In the genomic region with DNA sequence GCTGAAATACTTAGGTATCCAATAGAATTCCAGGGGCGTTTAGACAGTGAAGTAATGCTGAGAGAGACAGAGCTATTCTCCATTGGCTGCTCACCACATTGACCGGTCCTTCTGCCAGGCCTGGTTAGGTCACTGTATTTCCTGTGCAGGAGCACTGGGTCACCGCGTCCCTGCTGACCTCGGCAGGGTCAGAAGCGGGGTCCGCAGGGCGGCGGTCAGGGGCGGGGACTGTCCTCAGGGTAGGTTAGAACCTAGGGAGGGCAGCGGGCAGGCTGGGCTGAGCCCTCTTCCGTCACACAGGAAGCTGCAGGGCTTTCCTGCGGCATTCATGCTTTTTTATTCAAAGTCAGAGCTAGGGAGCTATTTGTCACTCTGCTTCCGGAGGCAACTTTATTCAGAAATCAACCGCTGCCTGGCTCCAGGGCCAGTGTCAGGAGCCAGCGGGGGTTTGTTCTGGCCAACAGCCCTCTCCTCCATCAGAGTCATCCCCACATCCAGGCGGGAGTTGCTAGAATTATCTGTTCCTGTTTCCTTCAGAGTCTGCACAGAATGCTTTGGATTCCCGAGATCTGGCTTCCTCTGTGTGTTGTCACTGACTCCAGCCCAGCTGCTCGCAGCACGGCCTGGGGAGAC, we compare ENCODE assay signal across 10 cellular contexts.
DNase-seq lines count a peak whose midpoint lies in the region; ATAC-seq and TF ChIP-seq lines count a peak whose summit lies in the region.
"Had no signal": no experiment of that assay in that cellular context is flagged by ENCODE, and none has a peak within 500 bp of the region (broad histone marks: within the 10 kb centered on the region; RNA-seq: fewer than 3 reads in every experiment).

No MANE protein-coding gene starts in this region.

- intact Hi-C loops in CD4-positive, alpha-beta T cell (cut with DNase I, micrococcal nuclease): no loop called here

- H3K4me1 ChIP-seq in foreskin keratinocyte: peaks cover 8% of the 10 kb centered on the region

- POLR2A ChIA-PET in CD4-positive, alpha-beta T cell (lab: Charles Lee): interaction anchor here (1.5 kb wide), 1 partner anchor 290 kb away, joined by 5 read pairs; no protein-coding TSS in a partner anchor

- peak; percentile 34 for ATAC-seq in CD4-positive, alpha-beta T cell (ENCODE audit: poor library complexity)
- ATAC-seq in foreskin keratinocyte (peak; percentile 51), GM19395 (IDR thresholded peaks at IDR 0.05; ENCODE audit: unreplicated experiment) (no peak)
- ATAC-seq: mucosa of descending colon had no signal

- H3K4me1 Mint-ChIP-seq in CD4-positive, alpha-beta T cell (ENCODE audit: low read depth): peaks cover 18% of the 10 kb centered on the region
- H3K4me1 Mint-ChIP-seq in T-helper 2 cell treated with Interferon-gamma antibody and Interleukin-4, amounts not matched to agents 5 μg/mL and 100 μg/mL, for 36 hours (ENCODE audit: low read depth): peaks cover 8% of the 10 kb centered on the region
- peaks cover 32% of the 10 kb centered on the region for H3K4me1 Mint-ChIP-seq in neural crest cell

- no peaks in the 10 kb centered on the region for H3K27me3 Mint-ChIP-seq in CD4-positive, alpha-beta T cell
- H3K27me3 Mint-ChIP-seq in T-helper 2 cell treated with Interferon-gamma antibody and Interleukin-4, amounts not matched to agents 5 μg/mL and 100 μg/mL, for 36 hours (ENCODE audit: low read depth): no peaks in the 10 kb centered on the region
- H3K27me3 Mint-ChIP-seq in neural crest cell (ENCODE audit: low read depth): no peaks in the 10 kb centered on the region

- no peak overlapping the region for H3K27ac ChIP-seq in CD4-positive, alpha-beta T cell (ENCODE audit: low read depth, low read length)
- H3K27ac ChIP-seq in foreskin keratinocyte: no peak overlapping the region
- H3K27ac ChIP-seq: RWPE1 had no signal

- TF ChIP-seq CTCF in CD4-positive, alpha-beta T cell (IDR thresholded peaks at IDR 0.05): no peak
- no peak for TF ChIP-seq CTCF in foreskin keratinocyte (conservative IDR thresholded peaks at IDR 0.05)
- no peak for TF ChIP-seq CTCF in neural crest cell (conservative IDR thresholded peaks at IDR 0.05)

- no peaks in the 10 kb centered on the region for H3K36me3 Mint-ChIP-seq in CD4-positive, alpha-beta T cell (ENCODE audit: low read depth)
- no peaks in the 10 kb centered on the region for H3K36me3 Mint-ChIP-seq in T-helper 2 cell treated with Interferon-gamma antibody and Interleukin-4, amounts not matched to agents 5 μg/mL and 100 μg/mL, for 36 hours (ENCODE audit: low read depth)
- no peaks in the 10 kb centered on the region for H3K36me3 Mint-ChIP-seq in neural crest cell (ENCODE audit: low read depth)

- no peak overlapping the region for H3K27ac Mint-ChIP-seq in CD4-positive, alpha-beta T cell
- H3K27ac Mint-ChIP-seq in T-helper 2 cell treated with Interferon-gamma antibody and Interleukin-4, amounts not matched to agents 5 μg/mL and 100 μg/mL, for 36 hours: peak overlapping the region; percentile 42
- peak overlapping the region; percentile 92 for H3K27ac Mint-ChIP-seq in neural crest cell (ENCODE audit: unreplicated experiment)

- no peak for DNase-seq in CD4-positive, alpha-beta T cell
- DNase-seq in T-helper 2 cell treated with Interferon-gamma antibody and Interleukin-4, amounts not matched to agents 5 μg/mL and 100 μg/mL, for 36 hours (ENCODE audit: low spot score): no peak
- DNase-seq in foreskin keratinocyte (no peak), neural crest cell (ENCODE audit: low read depth, low spot score) (peak; percentile 36), inferior parietal cortex (ENCODE audit: extremely low spot score) (no peak), mesenteric fat pad (ENCODE audit: low spot score) (no peak), NCI-H2107 (lab: John Stamatoyannopoulos, UW) (no peak)
- DNase-seq: mucosa of descending colon had no signal

- H3K9me3 ChIP-seq in CD4-positive, alpha-beta T cell (ENCODE audit: control insufficient read depth, low read length): no peaks in the 10 kb centered on the region
- H3K9me3 ChIP-seq: mucosa of descending colon had no signal

- H3K4me3 Mint-ChIP-seq in CD4-positive, alpha-beta T cell: peak overlapping the region; percentile 47
- peak overlapping the region; percentile 51 for H3K4me3 Mint-ChIP-seq in T-helper 2 cell treated with Interferon-gamma antibody and Interleukin-4, amounts not matched to agents 5 μg/mL and 100 μg/mL, for 36 hours
- H3K4me3 Mint-ChIP-seq in neural crest cell: peak overlapping the region; percentile 81

- H3K27me3 ChIP-seq in CD4-positive, alpha-beta T cell (ENCODE audit: control insufficient read depth, insufficient read depth, low read length): no peaks in the 10 kb centered on the region
- no peaks in the 10 kb centered on the region for H3K27me3 ChIP-seq in foreskin keratinocyte

- CTCF ChIA-PET in CD4-positive, alpha-beta T cell (lab: Charles Lee): no interaction called here

- no peaks in the 10 kb centered on the region for H3K9me3 Mint-ChIP-seq in CD4-positive, alpha-beta T cell
- no peaks in the 10 kb centered on the region for H3K9me3 Mint-ChIP-seq in T-helper 2 cell treated with Interferon-gamma antibody and Interleukin-4, amounts not matched to agents 5 μg/mL and 100 μg/mL, for 36 hours
- H3K9me3 Mint-ChIP-seq in neural crest cell: no peaks in the 10 kb centered on the region
